ENCODE assay signal across 25 cellular contexts in genomic region chr3:183564046-183564445, GRCh38. TPM values are rescaled to one million over a fixed set of nuclear protein-coding genes. Genes with fewer than 3 reads are reported as not detected.
A peak's percentile ranks its signal among the peaks of the same experiment; 100 is the strongest.
DNase-seq lines count a peak whose midpoint lies in the region; ATAC-seq and TF ChIP-seq lines count a peak whose summit lies in the region.
"Had no signal": no experiment of that assay in that cellular context is flagged by ENCODE, and none has a peak within 500 bp of the region (broad histone marks: within the 10 kb centered on the region; RNA-seq: fewer than 3 reads in every experiment).

No MANE protein-coding gene starts in this region.

- H3K27me3 ChIP-seq in H9 (ENCODE audit: insufficient read depth, low read length) = no peaks in the 10 kb centered on the region
- no peaks in the 10 kb centered on the region for H3K27me3 ChIP-seq in neural progenitor cell
- H3K27me3 ChIP-seq in stomach = no peaks in the 10 kb centered on the region
- H3K27me3 ChIP-seq: pancreas, right atrium auricular region had no signal

- no peak overlapping the region for H4K8ac ChIP-seq in H9 (replicated peaks; ENCODE audit: insufficient read length, low read depth, low read length)

- H3K4me3 ChIP-seq in neural progenitor cell (no peak overlapping the region), stomach (no peak overlapping the region)
- H3K4me3 ChIP-seq: pancreas, right atrium auricular region had no signal

- no peak overlapping the region for H4K5ac ChIP-seq in H9 (ENCODE audit: insufficient read length, low read depth, low read length)

- no peak overlapping the region for H3K18ac ChIP-seq in H9 (ENCODE audit: insufficient read length, low read depth, low read length)

- H3K27me3 Mint-ChIP-seq in activated T-cell treated with anti-CD3 and anti-CD28 coated beads, Interleukin-2, amount 50 U/mL, for 72 hours (ENCODE audit: low read depth) = no peaks in the 10 kb centered on the region
- H3K27me3 Mint-ChIP-seq in H9 (ENCODE audit: low read depth) = no peaks in the 10 kb centered on the region; the same call in 1 of the 2 replicates
- no peaks in the 10 kb centered on the region for H3K27me3 Mint-ChIP-seq in activated CD4-positive, alpha-beta memory T cell treated with anti-CD3 and anti-CD28 coated beads for 36 hours
- H3K27me3 Mint-ChIP-seq in neural progenitor cell (ENCODE audit: insufficient read depth, low read depth) = peaks cover 5% of the 10 kb centered on the region

- H3F3A ChIP-seq in neural progenitor cell (ENCODE audit: low read depth) = no peaks in the 10 kb centered on the region

- H3T11ph ChIP-seq in H9 (ENCODE audit: low read length) = no peak overlapping the region

- H4K20me1 ChIP-seq in H9 (ENCODE audit: control insufficient read depth, insufficient read depth, insufficient read length) (no peaks in the 10 kb centered on the region), neural progenitor cell (ENCODE audit: low read depth) (no peaks in the 10 kb centered on the region)

- peak; percentile 51 to 79 for ATAC-seq in activated T-cell treated with anti-CD3 and anti-CD28 coated beads, Interleukin-2, amount 50 U/mL, for 72 hours (replicated peaks in 1 of 2)
- ATAC-seq in left lobe of liver (no peak), GM21576 (IDR thresholded peaks at IDR 0.05; ENCODE audit: unreplicated experiment) (no peak)
- ATAC-seq: pancreas, SK-N-SH treated with all-trans-retinoic acid at 6 μM for 48 hours had no signal

- H3K23me2 ChIP-seq in H9 (ENCODE audit: insufficient read length, low read depth, low read length, poor library complexity, severe bottlenecking) = no peaks in the 10 kb centered on the region

- no peak overlapping the region for H2AK5ac ChIP-seq in H9 (ENCODE audit: insufficient read length, low read length)

- H2AFZ ChIP-seq in H9 (ENCODE audit: low read length) = peak overlapping the region; percentile 75
- no peak overlapping the region for H2AFZ ChIP-seq in neural progenitor cell (replicated peaks)

- H3K4me2 ChIP-seq in H9 (ENCODE audit: insufficient read depth, insufficient read length, low read length) (no peak overlapping the region), neural progenitor cell (no peak overlapping the region)

- H3K27ac ChIP-seq in H9 (ENCODE audit: insufficient read length, low read depth, low read length) (no peak overlapping the region), neural progenitor cell (no peak overlapping the region), stomach (no peak overlapping the region)
- H3K27ac ChIP-seq: C4-2B, HL-60, pancreas, right atrium auricular region had no signal

- H3K79me2 ChIP-seq in H9 (ENCODE audit: insufficient read depth, low read length) = no peaks in the 10 kb centered on the region
- H3K79me2 ChIP-seq in neural progenitor cell (ENCODE audit: low read depth) = no peaks in the 10 kb centered on the region

- no peak overlapping the region for H2BK120ac ChIP-seq in H9 (ENCODE audit: low read depth, low read length, poor library complexity, severe bottlenecking)

- H3K9me3 ChIP-seq in H9 (ENCODE audit: control insufficient read depth, low read depth, low read length) (no peaks in the 10 kb centered on the region), neural progenitor cell (ENCODE audit: low read depth) (no peaks in the 10 kb centered on the region), stomach (no peaks in the 10 kb centered on the region)
- H3K9me3 ChIP-seq: pancreas, right atrium auricular region had no signal

- intact Hi-C loops in activated CD4-positive, alpha-beta memory T cell treated with anti-CD3 and anti-CD28 coated beads for 36 hours (cut with micrococcal nuclease) = no loop called here
- intact Hi-C loops in stomach (cut with DNase I; ENCODE audit: low total_unique reads) = no loop called here

- H4K91ac ChIP-seq in H9 (ENCODE audit: insufficient read length, low read depth, low read length) = no peak overlapping the region

- H2BK15ac ChIP-seq in H9 (ENCODE audit: low read depth, low read length) = no peak overlapping the region

- H3K27ac Mint-ChIP-seq in activated T-cell treated with anti-CD3 and anti-CD28 coated beads, Interleukin-2, amount 50 U/mL, for 72 hours = peak overlapping the region; percentile 13
- H3K27ac Mint-ChIP-seq in H9 = 0 out of 7 replicates have a peak overlapping the region, but pooled peaks of 1 of the 3 experiments have one; percentile 64
- peak overlapping the region; percentile 49 for H3K27ac Mint-ChIP-seq in activated CD4-positive, alpha-beta memory T cell treated with anti-CD3 and anti-CD28 coated beads for 36 hours
- peak overlapping the region; percentile 14 for H3K27ac Mint-ChIP-seq in neural progenitor cell
- H3K27ac Mint-ChIP-seq: naive B cell had no signal

- peaks cover 3 to 4% of the 10 kb centered on the region in 2 donors for H3K9me3 Mint-ChIP-seq in activated T-cell treated with anti-CD3 and anti-CD28 coated beads, Interleukin-2, amount 50 U/mL, for 72 hours
- H3K9me3 Mint-ChIP-seq in H9 (no peaks in the 10 kb centered on the region), neural progenitor cell (no peaks in the 10 kb centered on the region)
- no peaks in the 10 kb centered on the region for H3K9me3 Mint-ChIP-seq in activated CD4-positive, alpha-beta memory T cell treated with anti-CD3 and anti-CD28 coated beads for 36 hours

- no peak overlapping the region for H3K9ac ChIP-seq in H9 (ENCODE audit: extremely low read depth, insufficient read length, low read length)
- no peak overlapping the region for H3K9ac ChIP-seq in neural progenitor cell

- no peaks in the 10 kb centered on the region for H3K79me1 ChIP-seq in H9 (ENCODE audit: insufficient read depth, low read depth, low read length, poor library complexity, severe bottlenecking)

- no peak for TF ChIP-seq POLR2A in stomach (IDR thresholded peaks at IDR 0.05)

- no peak overlapping the region for H3K14ac ChIP-seq in H9 (ENCODE audit: insufficient read depth, low read length)

- POLR2A ChIA-PET in activated CD4-positive, alpha-beta memory T cell treated with anti-CD3 and anti-CD28 coated beads for 36 hours (lab: Charles Lee) = interaction anchor here (1.1 kb wide), 1 partner anchor 72 kb away, joined by 3 read pairs; no protein-coding TSS in a partner anchor

- H2BK12ac ChIP-seq in H9 (ENCODE audit: insufficient read length, low read depth, low read length) = no peak overlapping the region

- peak in 1 of 2 donors; percentile 34 for DNase-seq in activated T-cell treated with anti-CD3 and anti-CD28 coated beads, Interleukin-2, amount 50 U/mL, for 72 hours
- no peak for DNase-seq in activated T-cell treated with anti-CD3 and anti-CD28 coated beads, Interleukin-2, amount 50 U/mL, for 1 hour
- DNase-seq in H9 (no peak), neural progenitor cell (ENCODE audit: low spot score) (no peak), left lobe of liver (ENCODE audit: low spot score) (no peak), stomach (no peak)
- DNase-seq in activated CD4-positive, alpha-beta memory T cell treated with anti-CD3 and anti-CD28 coated beads for 36 hours = peak; percentile 59
- DNase-seq: ACHN, activated gamma-delta T cell, amniotic stem cell, cortex of kidney, EL, glutamatergic neuron, mesenchymal stem cell, naive B cell, NCI-H1436 treated with DMSO at 0.1 percent for 48 hours, pancreas, T-helper 9 cell had no signal

- H3K56ac ChIP-seq in H9 (ENCODE audit: insufficient read length, low read depth, low read length) = no peak overlapping the region

- H3K36me3 Mint-ChIP-seq in activated T-cell treated with anti-CD3 and anti-CD28 coated beads, Interleukin-2, amount 50 U/mL, for 72 hours (ENCODE audit: insufficient read depth in 2 of 2) = no peaks in the 10 kb centered on the region
- H3K36me3 Mint-ChIP-seq in H9 (ENCODE audit: insufficient read depth in 1 of 3, low read depth in 3 of 3) = no peaks in the 10 kb centered on the region
- H3K36me3 Mint-ChIP-seq in activated CD4-positive, alpha-beta memory T cell treated with anti-CD3 and anti-CD28 coated beads for 36 hours = no peaks in the 10 kb centered on the region
- no peaks in the 10 kb centered on the region for H3K36me3 Mint-ChIP-seq in neural progenitor cell
- H3K36me3 Mint-ChIP-seq: naive B cell had no signal

- no peaks in the 10 kb centered on the region; the same call in 1 of the 2 replicates for H3K4me1 ChIP-seq in H9 (ENCODE audit: insufficient read depth, low read length)
- H3K4me1 ChIP-seq in neural progenitor cell = no peaks in the 10 kb centered on the region
- peaks cover 0 to 17% (median 6%) of the 10 kb centered on the region in 4 donors for H3K4me1 ChIP-seq in stomach
- H3K4me1 ChIP-seq: pancreas had no signal

- no peak overlapping the region for H2BK20ac ChIP-seq in H9 (ENCODE audit: low read depth, low read length, poor library complexity, severe bottlenecking)

- TF ChIP-seq CTCF in H9 (conservative IDR thresholded peaks at IDR 0.05) (no peak), neural progenitor cell (IDR thresholded peaks at IDR 0.05) (no peak), stomach (IDR thresholded peaks at IDR 0.05) (no peak)

- peaks cover 19% of the 10 kb centered on the region for H3K4me1 Mint-ChIP-seq in activated T-cell treated with anti-CD3 and anti-CD28 coated beads, Interleukin-2, amount 50 U/mL, for 72 hours (ENCODE audit: low read depth)
- H3K4me1 Mint-ChIP-seq in H9 (peaks cover 11 to 14% of the 10 kb centered on the region in 2 experiments), neural progenitor cell (peaks cover 6% of the 10 kb centered on the region)
- peaks cover 18% of the 10 kb centered on the region for H3K4me1 Mint-ChIP-seq in activated CD4-positive, alpha-beta memory T cell treated with anti-CD3 and anti-CD28 coated beads for 36 hours (ENCODE audit: low read depth)

- H2BK5ac ChIP-seq in H9 (ENCODE audit: insufficient read length, low read length) = no peak overlapping the region

- H3K23ac ChIP-seq in H9 (ENCODE audit: insufficient read length, low read depth, low read length) = no peak overlapping the region

- H3K4ac ChIP-seq in H9 (ENCODE audit: low read depth, low read length) = no peak overlapping the region

- WGBS in H9 (ENCODE audit: extremely low coverage, insufficient read length, low lambda C conversion rate) = no CpG with 5 or more reads among the region's 5 CpGs
- 79 to 89% (median 86%) methylated on average over 5 of the region's 5 CpGs for WGBS in stomach, 5 donors

- H3K4me3 Mint-ChIP-seq in activated T-cell treated with anti-CD3 and anti-CD28 coated beads, Interleukin-2, amount 50 U/mL, for 72 hours = peak overlapping the region in 1 of 2 donors; percentile 14
- H3K4me3 Mint-ChIP-seq in H9 = no peak overlapping the region
- no peak overlapping the region for H3K4me3 Mint-ChIP-seq in activated CD4-positive, alpha-beta memory T cell treated with anti-CD3 and anti-CD28 coated beads for 36 hours
- H3K4me3 Mint-ChIP-seq in neural progenitor cell = no peak overlapping the region
- H3K4me3 Mint-ChIP-seq: naive B cell had no signal

- CTCF ChIA-PET in activated CD4-positive, alpha-beta memory T cell treated with anti-CD3 and anti-CD28 coated beads for 36 hours (lab: Charles Lee) = no interaction called here

- no peak for TF ChIP-seq EP300 in stomach (IDR thresholded peaks at IDR 0.05)

- H3K36me3 ChIP-seq in neural progenitor cell (no peaks in the 10 kb centered on the region), stomach (no peaks in the 10 kb centered on the region)
- H3K36me3 ChIP-seq: pancreas, right atrium auricular region had no signal

RNA-seq across cellular contexts. Expression of gene KLHL6, which starts 8.5 kb away (rescaled TPM):
- total RNA-seq in activated T-cell treated with anti-CD3 and anti-CD28 coated beads, Interleukin-2, amount 50 U/mL, for 72 hours = 10 to 100 TPM; 83.5 to 88.8 TPM
- total RNA-seq in H9 (2021) = not detected in 2 replicates
- total RNA-seq in activated CD4-positive, alpha-beta memory T cell treated with anti-CD3 and anti-CD28 coated beads for 36 hours = 10 to 100 TPM; 63.5 to 65.2 TPM
- total RNA-seq in neural progenitor cell (ENCODE audit: low replicate concordance) = 0.09 and 0.40 TPM in 2 replicates
- total RNA-seq in left lobe of liver = 0.65 TPM
- 1 to 10 TPM in 3 of 5 donors, under 1 TPM in 2; 0.58 to 5.7 (median 3.5) TPM for total RNA-seq in stomach
- polyA plus RNA-seq in stomach = 1 to 10 TPM in 2 of 3 donors, under 1 TPM in 1; 0.76 to 1.8 (median 1.2) TPM
- total RNA-seq: H4, MCF 10A had no signal

Comparison
In these comparisons a context has a peak if more than half of its experiments do, and no peak if none do; other contexts are left out.
1. ATAC-seq: peak in activated T-cell treated with anti-CD3 and anti-CD28 coated beads, Interleukin-2, amount 50 U/mL, for 72 hours (2 of 2); none in left lobe of liver (single experiment) and GM21576 (single experiment).
2. RNA of gene KLHL6, which starts 8.5 kb away (total RNA-seq): 83.5 to 88.8 TPM in activated T-cell treated with anti-CD3 and anti-CD28 coated beads, Interleukin-2, amount 50 U/mL, for 72 hours and 63.5 to 65.2 TPM in activated CD4-positive, alpha-beta memory T cell treated with anti-CD3 and anti-CD28 coated beads for 36 hours; 0.58 to 5.7 TPM in stomach, 0.65 TPM in left lobe of liver (single experiment), 0.09 to 0.40 TPM in neural progenitor cell and not detected in H9; every median in the first group is over 4 times any median in the second.